In genomic region chr10:132693676-132694075, GRCh38 we compare ENCODE assay signal across 20 cellular contexts.
DNase-seq lines count a peak whose midpoint lies in the region; ATAC-seq and TF ChIP-seq lines count a peak whose summit lies in the region.
"Had no signal": no experiment of that assay in that cellular context is flagged by ENCODE, and none has a peak within 500 bp of the region (broad histone marks: within the 10 kb centered on the region; RNA-seq: fewer than 3 reads in every experiment).

No MANE protein-coding gene starts in this region.

- no peak overlapping the region for H3K56ac ChIP-seq in IMR-90 (ENCODE audit: extremely low read depth, insufficient read depth, low read length)

- no peak overlapping the region for H3K4ac ChIP-seq in IMR-90 (ENCODE audit: low read depth, low read length)

- dilution Hi-C loops in IMR-90 (cut with HindIII; ENCODE audit: low sequenced_read_pairs, unreplicated experiment): no loop called here

- no peak for TF ChIP-seq POLR2A in IMR-90 (IDR thresholded peaks at IDR 0.05; ENCODE audit: low read depth, low read length)

- no peak overlapping the region for H2AK9ac ChIP-seq in IMR-90 (replicated peaks; ENCODE audit: low read depth, low read length, poor library complexity)

- no TSS peak for BruUV-seq in IMR-90 (replicated peaks; lab: Mats Ljungman, UMichigan)

- H4K91ac ChIP-seq in IMR-90 (ENCODE audit: insufficient read depth, low read depth, low read length): no peak overlapping the region

- H2AFZ ChIP-seq in IMR-90 (replicated peaks; ENCODE audit: low read length, poor library complexity): no peak overlapping the region
- H2AFZ ChIP-seq: GM23248 had no signal

- H2BK15ac ChIP-seq in IMR-90 (ENCODE audit: low read depth, low read length): no peak overlapping the region

- H3K4me1 ChIP-seq in IMR-90 (ENCODE audit: control insufficient read depth, insufficient read depth, low read length): no peaks in the 10 kb centered on the region
- H3K4me1 ChIP-seq: BLaER1, Caco-2 had no signal

- no peak overlapping the region for H4K5ac ChIP-seq in IMR-90 (ENCODE audit: low read depth, low read length)

- no peak overlapping the region for H3K4me2 ChIP-seq in IMR-90 (ENCODE audit: low read depth, low read length)
- H3K4me2 ChIP-seq: BLaER1 had no signal

- peaks cover 3% of the 10 kb centered on the region; the same call in 1 of the 2 replicates for H4K20me1 ChIP-seq in IMR-90 (ENCODE audit: insufficient read depth, low read length)

- no peak overlapping the region for H2AK5ac ChIP-seq in IMR-90 (ENCODE audit: low read depth, low read length)

- POLR2A ChIA-PET in IMR-90 (lab: Charles Lee; ENCODE audit: unreplicated experiment): no interaction called here

- ATAC-seq in IMR-90 (ENCODE audit: low read depth): no peak
- ATAC-seq: CD8-positive, alpha-beta T cell; GM12878 had no signal

- H3K9me3 ChIP-seq in IMR-90 (ENCODE audit: control insufficient read depth, insufficient read depth, low read length): no peaks in the 10 kb centered on the region
- H3K9me3 ChIP-seq: Caco-2 had no signal

- H3K9ac ChIP-seq in IMR-90 (ENCODE audit: low read depth, low read length): no peak overlapping the region
- H3K9ac ChIP-seq: BLaER1, GM23248 had no signal

- H3K27me3 ChIP-seq in IMR-90 (ENCODE audit: control insufficient read depth, insufficient read depth, low read length): no peaks in the 10 kb centered on the region
- H3K27me3 ChIP-seq: BLaER1 had no signal

- peaks cover 4% of the 10 kb centered on the region for H3K9me1 ChIP-seq in IMR-90 (ENCODE audit: insufficient read depth, low read length)

- no peak overlapping the region for H3K23ac ChIP-seq in IMR-90 (ENCODE audit: low read depth, low read length)

- no peak overlapping the region for H2BK5ac ChIP-seq in IMR-90 (ENCODE audit: low read depth, low read length, poor library complexity, severe bottlenecking)

- H3K14ac ChIP-seq in IMR-90 (replicated peaks; ENCODE audit: low read depth, low read length): no peak overlapping the region

- no peak for TF ChIP-seq CTCF in IMR-90 (conservative IDR thresholded peaks at IDR 0.05; ENCODE audit: low read depth, low read length)
- no peak for TF ChIP-seq CTCF in choroid plexus epithelial cell (conservative IDR thresholded peaks at IDR 0.05; ENCODE audit: low read depth, low read length)

- peaks cover 15% of the 10 kb centered on the region for H3K36me3 ChIP-seq in IMR-90 (ENCODE audit: control insufficient read depth, insufficient read depth, low read length)

- in situ Hi-C loops in IMR-90 (cut with MboI; ENCODE audit: low sequenced_read_pairs): no loop called here

- H3K4me3 ChIP-seq in IMR-90 (ENCODE audit: insufficient read depth, low read depth, low read length) (no peak overlapping the region), choroid plexus epithelial cell (ENCODE audit: low read depth, low read length) (no peak overlapping the region)
- H3K4me3 ChIP-seq: BLaER1, GM12878, GM23248 had no signal

- TF ChIP-seq RAD21 in IMR-90 (IDR thresholded peaks at IDR 0.05; ENCODE audit: low read length): no peak

- intact Hi-C loops in IMR-90 (cut with micrococcal nuclease): no loop called here

- peak; percentile 31 for DNase-seq in IMR-90
- DNase-seq in choroid plexus epithelial cell (ENCODE audit: low read depth): peak; percentile 69
- DNase-seq in hepatic stellate cell (ENCODE audit: low spot score): peak; percentile 35
- DNase-seq in NCI-H1105 treated with DMSO at 0.1 percent for 48 hours (lab: John Stamatoyannopoulos, UW): no peak
- no peak for DNase-seq in pons (ENCODE audit: low spot score)
- DNase-seq in ureter (ENCODE audit: low spot score): no peak
- DNase-seq in AG20443 (ENCODE audit: low spot score): no peak
- DNase-seq: Caco-2; CD4-positive, CD25-positive, alpha-beta regulatory T cell; CD8-positive, alpha-beta T cell; DMS153; DND-41; EL; GDM1; GM23248; H7; HCEC 1CT had no signal

- H3K27ac ChIP-seq in IMR-90 (ENCODE audit: insufficient read depth, low read length): no peak overlapping the region
- H3K27ac ChIP-seq: BLaER1, C4-2B, GM23248 had no signal

- CTCF ChIA-PET in IMR-90 (lab: Yijun Ruan, JAX): interaction anchor here (1.5 kb wide), 1 partner anchor 10 kb away, joined by 4 read pairs; no protein-coding TSS in a partner anchor

- H3K79me1 ChIP-seq in IMR-90 (ENCODE audit: low read depth in 1 of 2, low read length in 2 of 2): peaks cover under 1 to 8% of the 10 kb centered on the region in 2 experiments

- H2BK120ac ChIP-seq in IMR-90 (ENCODE audit: low read depth, low read length): no peak overlapping the region

- no peak overlapping the region for H3K18ac ChIP-seq in IMR-90 (ENCODE audit: low read depth, low read length)

- H4K8ac ChIP-seq in IMR-90 (ENCODE audit: low read depth in 2 of 2, low read length in 2 of 2): no peak overlapping the region

- H2BK20ac ChIP-seq in IMR-90 (ENCODE audit: low read depth, low read length): no peak overlapping the region

TF ChIP-seq in IMR-90, 13 proteins besides CTCF, POLR2A, EP300 and RAD21:
- TF ChIP-seq SMC3 (IDR thresholded peaks at IDR 0.05; ENCODE audit: low read depth, low read length) (no peak), RFX5 (IDR thresholded peaks at IDR 0.05; ENCODE audit: low read depth, low read length) (no peak), FOS (IDR thresholded peaks at IDR 0.05; ENCODE audit: low read depth, low read length) (no peak), MXI1 (IDR thresholded peaks at IDR 0.05; ENCODE audit: borderline replicate concordance, low read depth, low read length) (no peak), CHD1 (IDR thresholded peaks at IDR 0.05; ENCODE audit: low read depth, low read length) (no peak), MAZ (IDR thresholded peaks at IDR 0.05; ENCODE audit: borderline replicate concordance, low read depth, low read length) (no peak), USF2 (IDR thresholded peaks at IDR 0.05; ENCODE audit: low read depth, low read length) (no peak), MAFK (IDR thresholded peaks at IDR 0.05; ENCODE audit: low read depth, low read length) (no peak), CEBPB (IDR thresholded peaks at IDR 0.05; ENCODE audit: low read depth, low read length) (no peak), BHLHE40 (IDR thresholded peaks at IDR 0.05; ENCODE audit: low read depth, low read length) (no peak), ELK1 (IDR thresholded peaks at IDR 0.05; ENCODE audit: borderline replicate concordance, low read depth, low read length) (no peak), RCOR1 (IDR thresholded peaks at IDR 0.05; ENCODE audit: insufficient replicate concordance, low read length) (no peak)

Comparison
In these comparisons a context has a peak if more than half of its experiments do, and no peak if none do; other contexts are left out.
1. DNase-seq: peak in IMR-90 (single experiment), choroid plexus epithelial cell (single experiment) and hepatic stellate cell (single experiment); none in NCI-H1105 treated with DMSO at 0.1 percent for 48 hours (single experiment), pons (single experiment), ureter (single experiment) and AG20443 (single experiment).